8 cellular contexts compared by ENCODE assay signal in genomic region chr11:95150977-95151684, GRCh38.
DNase-seq lines count a peak whose midpoint lies in the region; ATAC-seq and TF ChIP-seq lines count a peak whose summit lies in the region.

No MANE protein-coding gene starts in this region.

- H3K27ac ChIP-seq in SU-DHL-6 (ENCODE audit: low read depth, low read length): no peak overlapping the region
- H3K27ac ChIP-seq in heart right ventricle: peak overlapping the region; percentile 80 to 97 (median 94)

- H3K27me3 ChIP-seq in H7 (ENCODE audit: control insufficient read depth, insufficient read depth, low read length): peaks cover 35% of the 10 kb centered on the region
- no peaks in the 10 kb centered on the region for H3K27me3 ChIP-seq in Loucy (ENCODE audit: insufficient read depth, low read length, poor library complexity, severe bottlenecking)
- no peaks in the 10 kb centered on the region for H3K27me3 ChIP-seq in SU-DHL-6 (ENCODE audit: low read length)
- no peaks in the 10 kb centered on the region for H3K27me3 ChIP-seq in adipocyte (replicated peaks; ENCODE audit: control insufficient read depth, insufficient read depth, low read length)
- no peaks in the 10 kb centered on the region for H3K27me3 ChIP-seq in heart right ventricle

- H3K9me2 ChIP-seq in Loucy (replicated peaks; ENCODE audit: low read depth, low read length) (no peaks in the 10 kb centered on the region), SU-DHL-6 (replicated peaks; ENCODE audit: insufficient read depth, low read length) (no peaks in the 10 kb centered on the region)

- H3K4me1 Mint-ChIP-seq in type B pancreatic cell (ENCODE audit: unreplicated experiment): peaks cover 24% of the 10 kb centered on the region

- H3K9me3 ChIP-seq in Loucy (ENCODE audit: insufficient read depth, low read depth, low read length): no peaks in the 10 kb centered on the region
- H3K9me3 ChIP-seq in SU-DHL-6 (ENCODE audit: insufficient read depth, low read length): no peaks in the 10 kb centered on the region
- no peaks in the 10 kb centered on the region for H3K9me3 ChIP-seq in adipocyte (ENCODE audit: control insufficient read depth, low read length)
- no peaks in the 10 kb centered on the region for H3K9me3 ChIP-seq in heart right ventricle

- no peaks in the 10 kb centered on the region for H3K27me3 Mint-ChIP-seq in type B pancreatic cell

- no peaks in the 10 kb centered on the region for H4K20me1 ChIP-seq in Loucy (ENCODE audit: insufficient read depth, low read length, poor library complexity, severe bottlenecking)
- H4K20me1 ChIP-seq in SU-DHL-6 (ENCODE audit: low read depth, low read length): no peaks in the 10 kb centered on the region

- peak overlapping the region; percentile 74 for H3K27ac Mint-ChIP-seq in type B pancreatic cell

- H3K9ac ChIP-seq in Loucy (ENCODE audit: low read depth, low read length, poor library complexity, severe bottlenecking) (peak overlapping the region; percentile 67), SU-DHL-6 (ENCODE audit: low read length) (peak overlapping the region; percentile 29; the same call in 1 of the 2 replicates), adipocyte (ENCODE audit: low read length) (peak overlapping the region; percentile 89)

- H3K4me3 ChIP-seq in H7 (ENCODE audit: insufficient read depth, low read depth, low read length) (peak overlapping the region; percentile 63), Loucy (ENCODE audit: low read length, poor library complexity, severe bottlenecking) (peak overlapping the region; percentile 57), SU-DHL-6 (ENCODE audit: insufficient read depth, low read length, poor library complexity, severe bottlenecking) (peak overlapping the region; percentile 44), adipocyte (ENCODE audit: low read length) (peak overlapping the region; percentile 80), heart right ventricle (peak overlapping the region; percentile 32 to 77 (median 63))

- H3K4me2 ChIP-seq in Loucy (ENCODE audit: low read depth, low read length, poor library complexity, severe bottlenecking): peak overlapping the region; percentile 74
- H3K4me2 ChIP-seq in SU-DHL-6 (ENCODE audit: low read depth, low read length, poor library complexity, severe bottlenecking): peak overlapping the region; percentile 58

- ATAC-seq in heart right ventricle: peak; percentile 90 to 95 (median 93)

- no peaks in the 10 kb centered on the region for H3K36me3 ChIP-seq in H7 (replicated peaks; ENCODE audit: control insufficient read depth, insufficient read depth, low read length)
- H3K36me3 ChIP-seq in Loucy (ENCODE audit: insufficient read depth, low read length): no peaks in the 10 kb centered on the region
- H3K36me3 ChIP-seq in SU-DHL-6 (ENCODE audit: low read length): no peaks in the 10 kb centered on the region
- no peaks in the 10 kb centered on the region for H3K36me3 ChIP-seq in adipocyte (ENCODE audit: control insufficient read depth, insufficient read depth, low read length, severe bottlenecking)
- H3K36me3 ChIP-seq in heart right ventricle: no peaks in the 10 kb centered on the region

- H3K4me3 Mint-ChIP-seq in type B pancreatic cell: peak overlapping the region; percentile 86

- peak overlapping the region; percentile 96 for H2AFZ ChIP-seq in Loucy (ENCODE audit: low read length)
- peak overlapping the region; percentile 98 for H2AFZ ChIP-seq in SU-DHL-6 (ENCODE audit: low read depth, low read length, severe bottlenecking)

- no peaks in the 10 kb centered on the region for H3K79me2 ChIP-seq in Loucy (ENCODE audit: insufficient read depth, low read length)
- no peaks in the 10 kb centered on the region for H3K79me2 ChIP-seq in SU-DHL-6 (ENCODE audit: insufficient read depth, low read length)

- intact Hi-C loops in heart right ventricle (cut with DNase I) (loop anchor here (1.0 to 10.0 kb wide), 16 partner anchors 42 to 1274 kb away; partner anchors contain the start of genes SESN3 (in 3 of the 10), CWC15 (in 2 of the 10), KDM4D (in 2 of the 10) and SRSF8 (in 2 of the 10)), posterior cingulate gyrus (cut with DNase I) (loop anchor here (1.0 to 10.0 kb wide), 6 partner anchors 81 to 613 kb away; partner anchors contain the start of genes CWC15, KDM4D and SESN3)

- 0 to 1% methylated on average over 53 of the region's 53 CpGs for WGBS in heart right ventricle, 2 donors

- H3K4me1 ChIP-seq in Loucy (ENCODE audit: insufficient read depth, low read length, poor library complexity, severe bottlenecking) (peaks cover 39% of the 10 kb centered on the region), adipocyte (ENCODE audit: control insufficient read depth, insufficient read depth, low read length) (peaks cover 33% of the 10 kb centered on the region), heart right ventricle (peaks cover 0 to 53% (median 15%) of the 10 kb centered on the region in 9 donors)

- no peaks in the 10 kb centered on the region for H3K36me3 Mint-ChIP-seq in type B pancreatic cell

- H3F3A ChIP-seq in Loucy (ENCODE audit: low read depth) (peaks cover 12% of the 10 kb centered on the region; the same call in 1 of the 2 replicates), SU-DHL-6 (ENCODE audit: insufficient read depth) (no peaks in the 10 kb centered on the region)

- TF ChIP-seq CTCF in Loucy (conservative IDR thresholded peaks at IDR 0.05; ENCODE audit: low read length) (peak; percentile 70), SU-DHL-6 (IDR thresholded peaks at IDR 0.05; ENCODE audit: insufficient read depth, low read length, poor library complexity, severe bottlenecking) (peak; percentile 60), heart right ventricle (IDR thresholded peaks at IDR 0.05) (peak; percentile 68 to 90 (median 77)), type B pancreatic cell (conservative IDR thresholded peaks at IDR 0.05) (peak; percentile 86)

- peak; percentile 94 for DNase-seq in GM03348 (ENCODE audit: low spot score)
- peak; percentile 93 for DNase-seq in H7
- DNase-seq in adipocyte (ENCODE audit: low read depth): peak; percentile 97
- peak; percentile 88 to 93 for DNase-seq in heart right ventricle
- DNase-seq in posterior cingulate gyrus: peak; percentile 82 to 98 (median 90)
- DNase-seq in type B pancreatic cell (ENCODE audit: extremely low spot score, unreplicated experiment): peak; percentile 90

- no peaks in the 10 kb centered on the region for H3K9me3 Mint-ChIP-seq in type B pancreatic cell

Comparison
In these comparisons a context has a peak if more than half of its experiments do, and no peak if none do; other contexts are left out.
1. H3K9ac ChIP-seq: peak in every context shown above with its lines; median percentile 89 in adipocyte; 67 in Loucy; 29 in SU-DHL-6.